Comparison of ENCODE assay signal across 17 cellular contexts in genomic region chr9:109002141-109002540, GRCh38. TPM values are rescaled to one million over a fixed set of nuclear protein-coding genes. Genes with fewer than 3 reads are reported as not detected.
DNase-seq lines count a peak whose midpoint lies in the region; ATAC-seq and TF ChIP-seq lines count a peak whose summit lies in the region.
"Had no signal": no experiment of that assay in that cellular context is flagged by ENCODE, and none has a peak within 500 bp of the region (broad histone marks: within the 10 kb centered on the region; RNA-seq: fewer than 3 reads in every experiment).

No MANE protein-coding gene starts in this region.

- H3K27me3 Mint-ChIP-seq in HFFc6 (ENCODE audit: insufficient read depth) (no peaks in the 10 kb centered on the region; the same call in 1 of the 2 replicates), neural crest cell (ENCODE audit: low read depth) (no peaks in the 10 kb centered on the region)
- H3K27me3 Mint-ChIP-seq: CD4-positive, alpha-beta T cell had no signal

- peaks cover 32% of the 10 kb centered on the region for H3K4me1 Mint-ChIP-seq in HFFc6 (ENCODE audit: low read depth)
- peaks cover 18% of the 10 kb centered on the region for H3K4me1 Mint-ChIP-seq in neural crest cell

- no peak overlapping the region for H3K4me3 Mint-ChIP-seq in HFFc6
- no peak overlapping the region for H3K4me3 Mint-ChIP-seq in neural crest cell
- H3K4me3 Mint-ChIP-seq: CD4-positive, alpha-beta T cell had no signal

- peaks cover 9% of the 10 kb centered on the region for H3K4me1 ChIP-seq in RWPE2 (ENCODE audit: insufficient read depth, poor library complexity, severe bottlenecking)

- peaks cover 53% of the 10 kb centered on the region for H3K36me3 ChIP-seq in RWPE2 (ENCODE audit: low read depth)
- H3K36me3 ChIP-seq: HAP-1 had no signal

- peak overlapping the region; percentile 70 for H3K27ac ChIP-seq in RWPE2 (ENCODE audit: poor library complexity, severe bottlenecking)
- H3K27ac ChIP-seq: C4-2B, HL-60 had no signal

- H3K27me3 ChIP-seq in RWPE2 (ENCODE audit: insufficient read depth, poor library complexity, severe bottlenecking), result no peaks in the 10 kb centered on the region

- peaks cover 29% of the 10 kb centered on the region for H3K9me3 Mint-ChIP-seq in HFFc6
- H3K9me3 Mint-ChIP-seq in neural crest cell, result peaks cover 9% of the 10 kb centered on the region

- peak; percentile 27 for DNase-seq in D341Med (ENCODE audit: low spot score)
- no peak for DNase-seq in HFFc6
- no peak for DNase-seq in RWPE2 (ENCODE audit: low spot score)
- no peak for DNase-seq in neural crest cell (ENCODE audit: low read depth, low spot score)
- no peak for DNase-seq in NCI-H774 (lab: John Stamatoyannopoulos, UW)
- DNase-seq in stimulated activated CD4-positive, alpha-beta T cell treated with anti-CD3 and anti-CD28 coated beads, Interleukin-1b, Interleukin-23, amount 100 ng/mL, for 48 hours, result no peak
- DNase-seq in pons (ENCODE audit: low spot score), result no peak
- DNase-seq: AML-193; CD4-positive, alpha-beta T cell; DMS79 treated with DMSO at 0.1 percent for 48 hours; GM23248 had no signal

- H3K4me3 ChIP-seq in RWPE2 (ENCODE audit: severe bottlenecking), result no peak overlapping the region
- H3K4me3 ChIP-seq: GM12878, GM23248, HAP-1, K562 had no signal

- no peak for ATAC-seq in RWPE2 (ENCODE audit: low read depth)
- ATAC-seq in HG02571 (IDR thresholded peaks at IDR 0.05; ENCODE audit: unreplicated experiment), result no peak
- ATAC-seq: GM12878 had no signal

- H3K9me3 ChIP-seq in RWPE2 (ENCODE audit: severe bottlenecking), result peaks cover 5% of the 10 kb centered on the region

- H3K36me3 Mint-ChIP-seq in HFFc6 (ENCODE audit: low read depth), result peaks cover 80% of the 10 kb centered on the region
- peaks cover 45% of the 10 kb centered on the region for H3K36me3 Mint-ChIP-seq in neural crest cell (ENCODE audit: low read depth)

- TF ChIP-seq CTCF in HFFc6 (IDR thresholded peaks at IDR 0.05) (no peak), RWPE2 (IDR thresholded peaks at IDR 0.05; ENCODE audit: poor library complexity, severe bottlenecking) (no peak), neural crest cell (conservative IDR thresholded peaks at IDR 0.05) (no peak)

- H3K27ac Mint-ChIP-seq in HFFc6 (peak overlapping the region; percentile 64), neural crest cell (ENCODE audit: unreplicated experiment) (peak overlapping the region; percentile 52)
- H3K27ac Mint-ChIP-seq: CD4-positive, alpha-beta T cell had no signal

RNA-seq across cellular contexts. Expression of gene CTNNAL1, which starts 11.2 kb away (rescaled TPM):
- 100 to 1,000 TPM in 5 of 6 experiments, 10 to 100 TPM in 1; 95.3 to 112 (median 107) TPM for total RNA-seq in HFFc6 (2021; fragmentation: NEBNext Ultra II Directional; extraction: Animal tissue kit (Norgen Biotek cat#: 25700))
- total RNA-seq in neural crest cell, result 61.9 and 63.6 TPM in 2 replicates
